24 cellular contexts compared by ENCODE assay signal in the genomic region with DNA sequence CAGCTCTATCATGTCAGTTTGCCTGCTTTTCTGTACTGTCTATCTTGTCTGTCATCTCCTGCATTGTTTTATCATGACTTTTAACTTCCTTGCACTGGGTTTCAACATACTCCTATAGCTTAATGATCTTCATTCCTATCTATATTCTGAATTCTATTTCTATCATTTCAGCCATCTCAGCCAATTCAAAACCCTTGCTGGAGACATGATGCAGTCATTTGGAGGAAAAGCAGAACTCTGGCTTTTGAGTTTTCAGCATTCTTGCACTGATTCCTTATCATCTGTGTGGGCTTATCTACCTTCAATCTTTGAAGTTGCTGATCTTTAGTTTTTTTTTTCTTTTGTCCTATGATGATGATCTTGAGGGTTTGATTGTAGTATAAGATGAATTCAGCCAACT.
"Had no signal": no experiment of that assay in that cellular context is flagged by ENCODE, and none has a peak within 500 bp of the region (broad histone marks: within the 10 kb centered on the region; RNA-seq: fewer than 3 reads in every experiment).

No MANE protein-coding gene starts in this region.

- H3K27me3 ChIP-seq: colonic mucosa, dorsolateral prefrontal cortex, esophagus muscularis mucosa, esophagus squamous epithelium, foreskin keratinocyte, gastrocnemius medialis, gastroesophageal sphincter, heart left ventricle, heart right ventricle had no signal

- DNase-seq: colonic mucosa; cortex of kidney; dermis blood vessel endothelial cell; dorsolateral prefrontal cortex; effector CD4-positive, alpha-beta T cell; effector CD8-positive, alpha-beta T cell; effector memory CD4-positive, alpha-beta T cell; effector memory CD8-positive, alpha-beta T cell; endodermal cell; erythroblast; esophagus squamous epithelium; foreskin fibroblast; foreskin keratinocyte; foreskin melanocyte; gastrocnemius medialis; glutamatergic neuron; head of caudate nucleus; heart left ventricle; heart right ventricle had no signal

- H3K4me1 ChIP-seq: colonic mucosa, esophagus muscularis mucosa, esophagus squamous epithelium, foreskin keratinocyte, gastrocnemius medialis, gastroesophageal sphincter, heart left ventricle, heart right ventricle had no signal

- H3K9me3 ChIP-seq: colonic mucosa, esophagus muscularis mucosa, esophagus squamous epithelium, gastrocnemius medialis, heart right ventricle had no signal

- ATAC-seq: effector memory CD8-positive, alpha-beta T cell; esophagus mucosa; foreskin keratinocyte; gastrocnemius medialis; gastroesophageal sphincter; heart left ventricle; heart right ventricle had no signal

- H3K27ac ChIP-seq: colonic mucosa, coronary artery, dorsolateral prefrontal cortex, epithelial cell of prostate, esophagus muscularis mucosa, esophagus squamous epithelium, foreskin keratinocyte, gastrocnemius medialis, gastroesophageal sphincter, heart left ventricle, heart right ventricle had no signal

- H3K36me3 ChIP-seq: colonic mucosa, esophagus muscularis mucosa, esophagus squamous epithelium, gastrocnemius medialis, gastroesophageal sphincter, heart left ventricle, heart right ventricle had no signal

- H3K4me3 ChIP-seq: colonic mucosa, coronary artery, dorsolateral prefrontal cortex, esophagus muscularis mucosa, esophagus squamous epithelium, gastrocnemius medialis, gastroesophageal sphincter, heart left ventricle, heart right ventricle had no signal
